24 cellular contexts compared by ENCODE assay signal in the genomic region with DNA sequence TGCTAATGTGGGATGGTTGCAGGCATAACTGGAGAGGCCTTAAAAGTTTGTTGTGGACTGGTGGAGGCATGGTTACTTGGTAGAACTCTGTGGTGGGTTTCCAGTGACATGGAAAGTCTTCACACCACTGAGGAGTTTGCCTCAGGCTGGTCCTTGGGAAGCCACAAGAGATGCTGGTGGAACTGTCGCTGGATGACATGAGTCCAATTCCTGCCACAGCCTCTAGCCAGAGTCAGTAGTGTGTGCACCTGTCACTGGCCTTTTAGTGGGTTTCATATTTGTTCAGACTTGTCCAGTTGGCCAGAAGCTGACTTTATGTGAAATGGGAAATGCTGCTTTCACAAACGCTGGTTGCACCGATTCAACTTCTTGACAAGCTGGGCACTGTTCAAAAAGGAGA. TPM values are rescaled to one million over a fixed set of nuclear protein-coding genes. Genes with fewer than 3 reads are reported as not detected.
"Had no signal": no experiment of that assay in that cellular context is flagged by ENCODE, and none has a peak within 500 bp of the region (broad histone marks: within the 10 kb centered on the region; RNA-seq: fewer than 3 reads in every experiment).

No MANE protein-coding gene starts in this region.

- H3K9me3 ChIP-seq: SK-N-SH had no signal

- H3K9ac ChIP-seq: SK-N-SH had no signal

- H3K4me2 ChIP-seq: SK-N-SH had no signal

- H3K27ac ChIP-seq: RWPE1 had no signal

- ATAC-seq: HepG2, Panc1, PC-3, T-cell had no signal

- DNase-seq: IMR-90; Karpas-422; KG1; MM.1S; NCI-H1092 treated with DMSO at 0.1 percent for 48 hours; NCI-H1417; NCI-H1436 treated with DMSO at 0.1 percent for 48 hours; NCI-H1694; NCI-H187 treated with DMSO at 0.1 percent for 48 hours; NCI-H2029 treated with DMSO at 0.1 percent for 48 hours; NCI-H2171 treated with DMSO at 0.1 percent for 48 hours; NCI-H345; NCI-H774; NK-92 treated with Interleukin-12 subunit alpha and Interleukin-12 subunit beta, amount 100 ng/mL, for 24 hours; SHP77; SK-N-SH; SW 1271; T-cell had no signal

RNA-seq across cellular contexts. Expression of gene SRSF12, which starts 13.7 kb away (rescaled TPM):
- total RNA-seq: HT1080, OCI-LY7, PC-3, T-cell had no signal
